13 cellular contexts compared by ENCODE assay signal in genomic region chr3:151835751-151836550, GRCh38. TPM values are rescaled to one million over a fixed set of nuclear protein-coding genes. Genes with fewer than 3 reads are reported as not detected.
DNase-seq lines count a peak whose midpoint lies in the region; ATAC-seq, FAIRE-seq and TF ChIP-seq lines count a peak whose summit lies in the region.
"Had no signal": no experiment of that assay in that cellular context is flagged by ENCODE, and none has a peak within 500 bp of the region (broad histone marks: within the 10 kb centered on the region; RNA-seq: fewer than 3 reads in every experiment).

No MANE protein-coding gene starts in this region.

- H3K27me3 ChIP-seq in SJCRH30 (no peaks in the 10 kb centered on the region), hepatocyte (no peaks in the 10 kb centered on the region)

- H3K9me2 ChIP-seq in hepatocyte (replicated peaks; ENCODE audit: insufficient read depth) = no peaks in the 10 kb centered on the region

- H3K36me3 ChIP-seq in SJCRH30 (no peaks in the 10 kb centered on the region), hepatocyte (replicated peaks; ENCODE audit: insufficient read depth, low read depth) (no peaks in the 10 kb centered on the region)

- no peak overlapping the region for H3K4me2 ChIP-seq in hepatocyte

- no peak for ATAC-seq in HG03025 (IDR thresholded peaks at IDR 0.05; ENCODE audit: low FRiP score, unreplicated experiment)
- ATAC-seq: natural killer cell treated with Interleukin-12 subunit alpha and Interleukin-12 subunit beta and Interleukin-15 and Interleukin-18, amount 100 ng/mL, for 72 hours had no signal

- peaks cover 21% of the 10 kb centered on the region for H3K4me1 ChIP-seq in SJCRH30
- H3K4me1 ChIP-seq in hepatocyte (ENCODE audit: insufficient read depth) = no peaks in the 10 kb centered on the region

- DNase-seq in NCI-H2107 treated with DMSO at 0.1 percent for 48 hours (lab: John Stamatoyannopoulos, UW; ENCODE audit: unreplicated experiment) (peak; percentile 17), NCI-H2107 (lab: John Stamatoyannopoulos, UW) (no peak), SJCRH30 (peak; percentile 44 to 68), fibroblast of the aortic adventitia (ENCODE audit: low read depth) (peak; percentile 64), urothelium cell line (ENCODE audit: low spot score) (peak; percentile 20), hepatocyte (ENCODE audit: low spot score) (no peak), T-helper 2 cell (no peak)
- DNase-seq: aorta, NCI-H1417 had no signal

- no peak overlapping the region for H3K4me3 ChIP-seq in SJCRH30
- H3K4me3 ChIP-seq in fibroblast of the aortic adventitia (ENCODE audit: low read depth, low read length) = no peak overlapping the region
- H3K4me3 ChIP-seq in hepatocyte = no peak overlapping the region

- H3K27ac ChIP-seq in SJCRH30 (no peak overlapping the region), hepatocyte (no peak overlapping the region)

- H3K79me2 ChIP-seq in hepatocyte = no peaks in the 10 kb centered on the region

- WGBS in hepatocyte (ENCODE audit: low lambda C conversion rate, missing lambda C conversion rate) = 68% methylated on average over 5 of the region's 5 CpGs

- H3K9me3 ChIP-seq in SJCRH30 (replicated peaks) (no peaks in the 10 kb centered on the region), hepatocyte (ENCODE audit: low read depth) (no peaks in the 10 kb centered on the region)

- no peak overlapping the region for H2AFZ ChIP-seq in hepatocyte

- TF ChIP-seq CTCF in fibroblast of the aortic adventitia (IDR thresholded peaks at IDR 0.05; ENCODE audit: insufficient read depth, low read length) = no peak
- TF ChIP-seq CTCF in hepatocyte (IDR thresholded peaks at IDR 0.05; ENCODE audit: poor library complexity) = no peak

- FAIRE-seq in urothelium cell line (lab: Jason Lieb, UNC) = no peak
- FAIRE-seq: A204.1, TTC549 had no signal

- H4K20me1 ChIP-seq in hepatocyte (ENCODE audit: insufficient read depth, poor library complexity, severe bottlenecking) = no peaks in the 10 kb centered on the region

RNA-seq across cellular contexts. Expression of gene AADAC, which starts 22.0 kb away (rescaled TPM):
- not detected in 2 replicates for total RNA-seq in SJCRH30 (2014; rRNA removed; shearing (Covaris generic))
- total RNA-seq in fibroblast of the aortic adventitia (ENCODE audit: low replicate concordance) (23.3 and 138 TPM in 2 replicates), hepatocyte (88.5 and 94.0 TPM in 2 replicates)
- 30.5 and 47.8 TPM in 2 replicates for polyA plus RNA-seq in hepatocyte
- total RNA-seq: aorta; natural killer cell treated with Interleukin-12 subunit alpha and Interleukin-12 subunit beta and Interleukin-15 and Interleukin-18, amount 100 ng/mL, for 72 hours had no signal

RNA-seq across cellular contexts. Expression of gene SUCNR1, which starts 37.5 kb away (rescaled TPM):
- total RNA-seq in SJCRH30 (2014; rRNA removed; shearing (Covaris generic)) = 0.41 and 0.61 TPM in 2 replicates
- total RNA-seq in fibroblast of the aortic adventitia (ENCODE audit: low replicate concordance) = 0.25 and 4.5 TPM in 2 replicates
- total RNA-seq in hepatocyte = 0.80 and 1.7 TPM in 2 replicates
- 0.40 and 0.45 TPM in 2 replicates for polyA plus RNA-seq in hepatocyte
- total RNA-seq: natural killer cell treated with Interleukin-12 subunit alpha and Interleukin-12 subunit beta and Interleukin-15 and Interleukin-18, amount 100 ng/mL, for 72 hours had no signal

Comparison
In these comparisons a context has a peak if more than half of its experiments do, and no peak if none do; other contexts are left out.
1. DNase-seq: peak in NCI-H2107 treated with DMSO at 0.1 percent for 48 hours (single experiment), SJCRH30 (2 of 2), fibroblast of the aortic adventitia (single experiment) and urothelium cell line (single experiment); none in NCI-H2107 (single experiment), hepatocyte (single experiment) and T-helper 2 cell (0 of 5).
2. RNA of gene AADAC, which starts 22.0 kb away (total RNA-seq): 88.5 to 94.0 TPM in hepatocyte and 23.3 to 138 TPM in fibroblast of the aortic adventitia; not detected in SJCRH30; every median in the first group is over 10 times any median in the second.